In the genomic region with DNA sequence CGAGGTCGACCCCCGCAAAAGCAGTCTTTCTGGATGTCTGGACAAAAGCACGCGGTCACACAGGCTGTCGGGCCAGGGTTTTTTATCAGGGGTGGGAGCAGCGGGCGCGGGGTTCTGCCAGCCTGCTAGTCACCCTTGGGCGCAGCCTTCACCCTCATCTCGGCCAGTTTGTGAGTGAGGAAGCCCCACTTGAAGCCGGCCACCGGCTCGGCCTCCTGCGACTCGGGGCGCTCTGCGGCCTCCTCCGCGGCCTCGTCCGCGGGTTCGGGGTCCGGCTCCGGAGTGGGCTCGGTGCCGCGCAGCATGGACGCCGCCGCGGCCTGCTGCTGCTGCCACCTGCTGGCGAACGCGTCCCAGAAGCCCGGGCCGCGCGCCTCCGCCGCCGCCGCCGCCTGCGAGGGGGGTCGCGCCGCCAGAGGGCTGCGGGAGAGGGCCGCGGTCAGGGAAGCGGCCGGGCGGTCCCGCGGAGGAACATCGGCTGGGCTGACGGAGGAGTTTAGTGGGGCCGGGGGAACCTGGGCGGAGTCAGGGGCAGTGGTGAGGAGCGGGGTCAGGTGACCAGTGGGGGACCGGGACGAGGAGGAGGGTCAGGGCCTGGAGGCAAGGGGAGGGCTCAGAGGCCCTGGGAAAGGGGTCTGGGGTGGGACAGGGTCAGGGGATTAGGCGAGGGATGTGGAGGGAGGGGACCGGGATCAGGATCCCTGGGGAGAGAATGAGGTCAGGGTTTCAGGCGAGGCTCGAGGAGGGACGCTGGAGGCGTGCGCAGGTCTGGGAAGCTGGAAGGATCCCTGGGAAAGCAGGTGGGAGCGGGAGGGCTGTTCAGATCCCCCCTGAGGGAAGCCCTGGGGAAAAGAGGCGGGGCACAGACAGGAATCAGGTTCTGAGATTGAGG, we compare ENCODE assay signal across 8 cellular contexts. TPM values are rescaled to one million over a fixed set of nuclear protein-coding genes. Genes with fewer than 3 reads are reported as not detected.
DNase-seq lines count a peak whose midpoint lies in the region; ATAC-seq, FAIRE-seq and TF ChIP-seq lines count a peak whose summit lies in the region.

No MANE protein-coding gene starts in this region.

- no peak overlapping the region for H2AK5ac ChIP-seq in mesendoderm (ENCODE audit: low read length)

- POLR2A ChIA-PET in A549 (lab: Yijun Ruan, JAX): no interaction called here

- H3K56ac ChIP-seq in mesendoderm (ENCODE audit: low read length): peak overlapping the region; percentile 54

- no peak overlapping the region for H3K4ac ChIP-seq in mesendoderm (ENCODE audit: low read depth, low read length)

- no peak for FAIRE-seq in A549 (lab: Jason Lieb, UNC)

- H3K27me3 ChIP-seq in H7 (ENCODE audit: control insufficient read depth, insufficient read depth, low read length): peaks cover 54% of the 10 kb centered on the region
- H3K27me3 ChIP-seq in dorsolateral prefrontal cortex: no peaks in the 10 kb centered on the region
- H3K27me3 ChIP-seq in mesendoderm (ENCODE audit: insufficient read depth, low read length, poor library complexity): peaks cover 6% of the 10 kb centered on the region

- no peaks in the 10 kb centered on the region for H3K9me3 Mint-ChIP-seq in stimulated activated effector memory CD8-positive, alpha-beta T cell treated with anti-CD3 and anti-CD28 coated beads, Interleukin-12 subunit alpha, Interleukin-12 subunit beta, amount 100 ng/mL, for 72 hours

- no peak for TF ChIP-seq EP300 in A549 (IDR thresholded peaks at IDR 0.05)

- H3K4me3 Mint-ChIP-seq in stimulated activated effector memory CD8-positive, alpha-beta T cell treated with anti-CD3 and anti-CD28 coated beads, Interleukin-12 subunit alpha, Interleukin-12 subunit beta, amount 100 ng/mL, for 72 hours: peak overlapping the region; percentile 51

- H3K23ac ChIP-seq in mesendoderm (ENCODE audit: low read length): no peak overlapping the region

- peak overlapping the region; percentile 30 for H3K18ac ChIP-seq in mesendoderm (ENCODE audit: low read length)

- no peaks in the 10 kb centered on the region for H3K79me1 ChIP-seq in mesendoderm (ENCODE audit: low read length)

- H2BK5ac ChIP-seq in mesendoderm (ENCODE audit: low read length): no peak overlapping the region

- H3K4me1 Mint-ChIP-seq in stimulated activated effector memory CD8-positive, alpha-beta T cell treated with anti-CD3 and anti-CD28 coated beads, Interleukin-12 subunit alpha, Interleukin-12 subunit beta, amount 100 ng/mL, for 72 hours: peaks cover 22% of the 10 kb centered on the region

- no peak overlapping the region for H4K8ac ChIP-seq in mesendoderm (ENCODE audit: low read depth, low read length)

- H3K9ac ChIP-seq in mesendoderm (ENCODE audit: low read length): peak overlapping the region; percentile 49

- H2BK15ac ChIP-seq in mesendoderm (replicated peaks; ENCODE audit: low read depth): no peak overlapping the region

- TF ChIP-seq CTCF in A549 (IDR thresholded peaks at IDR 0.05): peak; percentile 81
- peak in 53 of 56 donors; percentile 10 to 90 (median 64) for TF ChIP-seq CTCF in dorsolateral prefrontal cortex (IDR thresholded peaks at IDR 0.05 in 54 of 56, conservative IDR thresholded peaks at IDR 0.05 in 2 of 56; ENCODE audit: low read depth in 1 of 56, partially characterized antibody in 56 of 56)

- H3K27ac Mint-ChIP-seq in stimulated activated effector memory CD8-positive, alpha-beta T cell treated with anti-CD3 and anti-CD28 coated beads, Interleukin-12 subunit alpha, Interleukin-12 subunit beta, amount 100 ng/mL, for 72 hours: no peak overlapping the region

- DNase-seq in A549 (ENCODE audit: low read depth in 1 of 2, low spot score in 1 of 2): peak; percentile 25 to 50
- peak; percentile 93 for DNase-seq in H7
- DNase-seq in activated CD4-positive, alpha-beta T cell treated with anti-CD3 and anti-CD28 coated beads for 1 hour: peak; percentile 35
- peak in 4 of 10 donors; percentile 27 to 73 (median 52) for DNase-seq in dorsolateral prefrontal cortex
- DNase-seq in mesendoderm: peak; percentile 80
- peak; percentile 60 to 81 for DNase-seq in stimulated activated effector memory CD8-positive, alpha-beta T cell treated with anti-CD3 and anti-CD28 coated beads, Interleukin-12 subunit alpha, Interleukin-12 subunit beta, amount 100 ng/mL, for 72 hours (ENCODE audit: low spot score in 2 of 2)
- no peak for DNase-seq in NCI-H1694 treated with DMSO at 0.1 percent for 48 hours (lab: John Stamatoyannopoulos, UW)

- no peak overlapping the region for H4K5ac ChIP-seq in mesendoderm (ENCODE audit: low read length)

- no peaks in the 10 kb centered on the region for H3K36me3 ChIP-seq in H7 (replicated peaks; ENCODE audit: control insufficient read depth, insufficient read depth, low read length)
- H3K36me3 ChIP-seq in mesendoderm (ENCODE audit: control insufficient read depth, insufficient read depth, low read length): no peaks in the 10 kb centered on the region

- H3K4me2 ChIP-seq in A549: peak overlapping the region; percentile 84
- H3K4me2 ChIP-seq in mesendoderm (ENCODE audit: low read length): peak overlapping the region; percentile 66

- TF ChIP-seq POLR2A in A549 (IDR thresholded peaks at IDR 0.05; ENCODE audit: low read length): no peak

- H3K36me3 Mint-ChIP-seq in stimulated activated effector memory CD8-positive, alpha-beta T cell treated with anti-CD3 and anti-CD28 coated beads, Interleukin-12 subunit alpha, Interleukin-12 subunit beta, amount 100 ng/mL, for 72 hours: no peaks in the 10 kb centered on the region

- H3K27ac ChIP-seq in A549: peak overlapping the region; percentile 88 to 89
- peak overlapping the region in 48 of 59 donors; percentile 3 to 82 (median 58) for H3K27ac ChIP-seq in dorsolateral prefrontal cortex
- H3K27ac ChIP-seq in mesendoderm (ENCODE audit: low read depth, low read length): no peak overlapping the region

- no peak overlapping the region for H2BK120ac ChIP-seq in mesendoderm (ENCODE audit: low read depth, low read length)

- H3K9me3 ChIP-seq in A549: no peaks in the 10 kb centered on the region

- peak in 1 of 2 experiments; percentile 52; a peak in 3 of 5 replicates for TF ChIP-seq RAD21 in A549 (conservative IDR thresholded peaks at IDR 0.05 in 1 of 2, IDR thresholded peaks at IDR 0.05 in 1 of 2)

- CTCF ChIA-PET in A549 (lab: Yijun Ruan, JAX): interaction anchor here (0.6 to 2.3 kb wide), 18 partner anchors 8 to 129 kb away, joined by 3 to 17 read pairs (median 3); a partner anchor contains a TSS

- H3K4me3 ChIP-seq in A549: peak overlapping the region; percentile 54
- peak overlapping the region; percentile 35 for H3K4me3 ChIP-seq in H7 (ENCODE audit: insufficient read depth, low read depth, low read length)
- peak overlapping the region; percentile 4 to 67 (median 53) for H3K4me3 ChIP-seq in dorsolateral prefrontal cortex
- H3K4me3 ChIP-seq in mesendoderm (ENCODE audit: low read length): no peak overlapping the region

- intact Hi-C loops in dorsolateral prefrontal cortex (cut with DNase I): loop anchor here (5.0 kb wide), 2 partner anchors 52 to 127 kb away; a partner anchor contains a TSS

- H3K79me2 ChIP-seq in mesendoderm (ENCODE audit: control insufficient read depth, insufficient read depth, low read length): no peaks in the 10 kb centered on the region

- 0 out of 3 replicates have a peak, but pooled peaks cover 6% of the 10 kb centered on the region for H3K4me1 ChIP-seq in A549
- H3K4me1 ChIP-seq in mesendoderm (ENCODE audit: control insufficient read depth, low read depth, low read length): peaks cover 23% of the 10 kb centered on the region

- ATAC-seq in A549 (peak; percentile 61 to 74), HG02981 (IDR thresholded peaks at IDR 0.05; ENCODE audit: unreplicated experiment) (no peak)
- ATAC-seq in stimulated activated effector memory CD8-positive, alpha-beta T cell treated with anti-CD3 and anti-CD28 coated beads, Interleukin-12 subunit alpha, Interleukin-12 subunit beta, amount 100 ng/mL, for 72 hours: peak; percentile 69

- WGBS in A549 (ENCODE audit: missing lambda C conversion rate): 38% methylated on average over 14 of the region's 73 CpGs
- WGBS in mesendoderm (ENCODE audit: extremely low coverage, insufficient coverage, low lambda C conversion rate): no CpG with 5 or more reads among the region's 73 CpGs

RNA-seq across cellular contexts. Expression of a gene that starts 4.5 kb away (rescaled TPM):
- polyA plus RNA-seq in A549 (2011; rRNA removed) (not detected in 2 replicates), A549 (2017; fragmentation: RNase III; extraction: RNeasy Plus Mini Kit Qiagen cat#74134 plus additional on column Dnase treatment) (not detected in 3 replicates)
- not detected in 2 replicates for polyA plus RNA-seq in A549 (2012; cell fraction: cytosol; rRNA removed)
- polyA plus RNA-seq in A549 (2012; cell fraction: nucleus; rRNA removed): not detected in 2 replicates
- not detected in 2 replicates for polyA minus RNA-seq in A549 (2011; rRNA and poly(A)+ RNA removed)
- total RNA-seq in H7 (2014; rRNA removed; shearing (Covaris generic)): not detected in 2 replicates
- total RNA-seq in dorsolateral prefrontal cortex: not detected
- not detected for polyA plus RNA-seq in mesendoderm (2013, experiment 1 of 2)
- polyA plus RNA-seq in mesendoderm (2013, experiment 2 of 2): not detected

RNA-seq across cellular contexts. Expression of a gene that starts 5.4 kb away (rescaled TPM):
- polyA plus RNA-seq in A549 (2011; rRNA removed) (0.03 and 0.04 TPM in 2 replicates), A549 (2017; fragmentation: RNase III; extraction: RNeasy Plus Mini Kit Qiagen cat#74134 plus additional on column Dnase treatment) (0.04 to 0.05 TPM (median 0.04 TPM) in 3 replicates)
- 0.05 TPM in 2 replicates for polyA plus RNA-seq in A549 (2012; cell fraction: cytosol; rRNA removed)
- 0.02 TPM in 1 of 2 replicates, not detected in the other for polyA plus RNA-seq in A549 (2012; cell fraction: nucleus; rRNA removed)
- not detected in 2 replicates for polyA minus RNA-seq in A549 (2011; rRNA and poly(A)+ RNA removed)
- 1.00 and 2.7 TPM in 2 replicates for total RNA-seq in H7 (2014; rRNA removed; shearing (Covaris generic))
- total RNA-seq in dorsolateral prefrontal cortex: 1 to 10 TPM in 98 of 120 experiments, under 1 TPM in 22; 0.59 to 5.5 (median 1.7) TPM
- polyA plus RNA-seq in mesendoderm (2013, experiment 1 of 2): 0.59 TPM
- polyA plus RNA-seq in mesendoderm (2013, experiment 2 of 2): 0.53 TPM

RNA-seq across cellular contexts. Expression of a gene that starts 5.4 kb away (rescaled TPM):
- polyA plus RNA-seq in A549 (2011; rRNA removed) (25.6 and 27.2 TPM in 2 replicates), A549 (2017; fragmentation: RNase III; extraction: RNeasy Plus Mini Kit Qiagen cat#74134 plus additional on column Dnase treatment) (40.5 to 45.4 TPM (median 43.7 TPM) in 3 replicates)
- polyA plus RNA-seq in A549 (2012; cell fraction: cytosol; rRNA removed): 119 and 130 TPM in 2 replicates
- polyA plus RNA-seq in A549 (2012; cell fraction: nucleus; rRNA removed): 77.8 and 94.1 TPM in 2 replicates
- 12.3 and 20.9 TPM in 2 replicates for polyA minus RNA-seq in A549 (2011; rRNA and poly(A)+ RNA removed)
- 32.8 and 59.0 TPM in 2 replicates for total RNA-seq in H7 (2014; rRNA removed; shearing (Covaris generic))
- total RNA-seq in dorsolateral prefrontal cortex: 10 to 100 TPM; 10.6 to 30.1 (median 17.6) TPM
- 64.2 TPM for polyA plus RNA-seq in mesendoderm (2013, experiment 1 of 2)
- 64.2 TPM for polyA plus RNA-seq in mesendoderm (2013, experiment 2 of 2)

RNA-seq across cellular contexts. Expression of a gene that starts 7.3 kb away (rescaled TPM):
- polyA plus RNA-seq in A549 (2011; rRNA removed) (not detected in 2 replicates), A549 (2017; fragmentation: RNase III; extraction: RNeasy Plus Mini Kit Qiagen cat#74134 plus additional on column Dnase treatment) (not detected in 3 replicates)
- polyA plus RNA-seq in A549 (2012; cell fraction: cytosol; rRNA removed): 0.05 TPM in 1 of 2 replicates, not detected in the other
- not detected in 2 replicates for polyA plus RNA-seq in A549 (2012; cell fraction: nucleus; rRNA removed)
- polyA minus RNA-seq in A549 (2011; rRNA and poly(A)+ RNA removed): not detected in 2 replicates
- total RNA-seq in H7 (2014; rRNA removed; shearing (Covaris generic)): 0.22 TPM in 1 of 2 replicates, not detected in the other
- total RNA-seq in dorsolateral prefrontal cortex: under 1 TPM in 2 of 120 experiments, not detected in 118; 0.27 to 0.36 TPM
- polyA plus RNA-seq in mesendoderm (2013, experiment 1 of 2): not detected
- not detected for polyA plus RNA-seq in mesendoderm (2013, experiment 2 of 2)

RNA-seq across cellular contexts. Expression of a gene that starts 13.0 kb away (rescaled TPM):
- polyA plus RNA-seq in A549 (2011; rRNA removed): 0.32 and 0.60 TPM in 2 replicates
- polyA plus RNA-seq in A549 (2012; cell fraction: cytosol; rRNA removed): 0.57 and 0.69 TPM in 2 replicates
- 3.3 and 4.7 TPM in 2 replicates for polyA plus RNA-seq in A549 (2012; cell fraction: nucleus; rRNA removed)
- 0.17 to 0.84 TPM (median 0.34 TPM) in 3 replicates for polyA plus RNA-seq in A549 (2017; fragmentation: RNase III; extraction: RNeasy Plus Mini Kit Qiagen cat#74134 plus additional on column Dnase treatment)
- polyA minus RNA-seq in A549 (2011; rRNA and poly(A)+ RNA removed): 0.49 and 0.95 TPM in 2 replicates
- total RNA-seq in H7 (2014; rRNA removed; shearing (Covaris generic)): 21.7 and 23.1 TPM in 2 replicates
- 10 to 100 TPM in 32 of 120 experiments, 1 to 10 TPM in 88; 1.8 to 17.6 (median 7.9) TPM for total RNA-seq in dorsolateral prefrontal cortex
- polyA plus RNA-seq in mesendoderm (2013, experiment 1 of 2): 8.5 TPM
- polyA plus RNA-seq in mesendoderm (2013, experiment 2 of 2): 8.5 TPM
